Comparison of ENCODE assay signal across 8 cellular contexts in the genomic region with DNA sequence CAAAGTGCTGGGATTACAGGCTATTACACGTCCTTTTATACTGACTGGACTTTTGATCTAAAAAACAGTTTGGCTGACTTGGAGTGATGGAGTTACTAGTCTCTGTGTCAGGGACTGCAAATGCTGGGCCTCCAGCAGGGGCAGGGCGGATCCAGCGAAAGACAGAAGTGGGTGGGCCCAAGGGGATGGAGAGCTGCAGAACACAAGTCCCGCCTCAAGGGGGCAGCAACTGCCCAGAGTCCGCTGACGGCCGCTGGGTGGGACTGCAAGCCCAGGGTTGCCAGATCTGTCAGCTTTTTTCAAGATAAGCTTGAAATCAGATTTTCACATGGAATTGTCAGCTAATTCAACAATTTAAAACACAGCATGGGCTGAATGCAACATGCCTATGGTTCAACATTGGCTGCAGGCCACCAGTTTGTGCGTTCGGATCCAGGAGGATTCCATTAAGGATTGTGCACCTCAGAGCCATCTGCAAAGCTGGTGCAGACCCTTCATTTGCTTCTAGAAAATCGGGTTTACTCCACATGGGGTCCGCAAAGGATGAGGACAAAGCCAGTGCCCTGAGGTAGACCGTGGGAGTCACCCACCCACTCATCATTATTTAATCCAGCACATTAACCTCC. TPM values are rescaled to one million over a fixed set of nuclear protein-coding genes. Genes with fewer than 3 reads are reported as not detected.
DNase-seq lines count a peak whose midpoint lies in the region; ATAC-seq and TF ChIP-seq lines count a peak whose summit lies in the region.

No MANE protein-coding gene starts in this region.

- H3K27ac ChIP-seq in prostate gland (no peak overlapping the region), upper lobe of right lung (no peak overlapping the region)

- H3K4me1 Mint-ChIP-seq in T-cell = peaks cover 8 to 10% (median 9%) of the 10 kb centered on the region in 3 donors
- peaks cover 13% of the 10 kb centered on the region for H3K4me1 Mint-ChIP-seq in activated naive CD8-positive, alpha-beta T cell treated with anti-CD3 and anti-CD28 coated beads, Interleukin-2, amount 50 U/mL, for 24 hours

- CTCF ChIA-PET in T-cell (lab: Charles Lee) = interaction anchor here (0.6 to 15.3 kb wide), 25 partner anchors 9 to 542 kb away, joined by 3 to 311 read pairs (median 4); a partner anchor contains a TSS

- intact Hi-C loops in Right ventricle myocardium inferior (cut with DNase I) (loop anchor here (1.0 kb wide), 1 partner anchor 103 kb away; a partner anchor contains a TSS), prostate gland (cut with DNase I) (loop anchor here (1.0 kb wide), 1 partner anchor 103 kb away; a partner anchor contains a TSS), upper lobe of right lung (cut with DNase I) (loop anchor here (5.0 kb wide), 1 partner anchor 102 kb away; a partner anchor contains a TSS)

- H3K27ac Mint-ChIP-seq in T-cell = peak overlapping the region; percentile 55 to 57
- H3K27ac Mint-ChIP-seq in activated naive CD8-positive, alpha-beta T cell treated with anti-CD3 and anti-CD28 coated beads, Interleukin-2, amount 50 U/mL, for 24 hours = no peak overlapping the region

- peaks cover 9% of the 10 kb centered on the region for H3K36me3 Mint-ChIP-seq in T-cell
- H3K36me3 Mint-ChIP-seq in activated naive CD8-positive, alpha-beta T cell treated with anti-CD3 and anti-CD28 coated beads, Interleukin-2, amount 50 U/mL, for 24 hours (ENCODE audit: low read depth) = peaks cover 13% of the 10 kb centered on the region

- H3K9me3 ChIP-seq in prostate gland (no peaks in the 10 kb centered on the region), upper lobe of right lung (no peaks in the 10 kb centered on the region)

- H3K27me3 ChIP-seq in prostate gland (replicated peaks; ENCODE audit: insufficient read depth) = no peaks in the 10 kb centered on the region
- H3K27me3 ChIP-seq in upper lobe of right lung = no peaks in the 10 kb centered on the region

- H3K36me3 ChIP-seq in prostate gland (no peaks in the 10 kb centered on the region), upper lobe of right lung (peaks cover 9% of the 10 kb centered on the region)

- H3K4me3 Mint-ChIP-seq in T-cell = no peak overlapping the region
- no peak overlapping the region for H3K4me3 Mint-ChIP-seq in activated naive CD8-positive, alpha-beta T cell treated with anti-CD3 and anti-CD28 coated beads, Interleukin-2, amount 50 U/mL, for 24 hours

- TF ChIP-seq CTCF in GM12873 (IDR thresholded peaks at IDR 0.05; ENCODE audit: insufficient read depth, low read depth, low read length, missing control alignments) (peak; percentile 98), prostate gland (IDR thresholded peaks at IDR 0.05) (peak; percentile 80 to 98 (median 96)), upper lobe of right lung (IDR thresholded peaks at IDR 0.05) (peak; percentile 98)

- peak; percentile 45 to 57 for DNase-seq in NCI-H187 (lab: John Stamatoyannopoulos, UW)
- peak; percentile 80 to 94 (median 89) for DNase-seq in T-cell
- DNase-seq in activated naive CD8-positive, alpha-beta T cell treated with anti-CD3 and anti-CD28 coated beads, Interleukin-2, amount 50 U/mL, for 24 hours = peak; percentile 89
- DNase-seq in Right ventricle myocardium inferior (ENCODE audit: missing footprints) = peak; percentile 94
- peak; percentile 77 for DNase-seq in prostate gland (ENCODE audit: low spot score)
- DNase-seq in upper lobe of right lung = peak; percentile 93

- peak; percentile 74 for ATAC-seq in HG02870 (IDR thresholded peaks at IDR 0.05; ENCODE audit: unreplicated experiment)
- peak; percentile 99 to 100 (median 100) for ATAC-seq in T-cell (replicated peaks in 1 of 4)
- peak; percentile 97 for ATAC-seq in activated naive CD8-positive, alpha-beta T cell treated with anti-CD3 and anti-CD28 coated beads, Interleukin-2, amount 50 U/mL, for 24 hours
- peak; percentile 97 for ATAC-seq in Right ventricle myocardium inferior
- peak; percentile 97 for ATAC-seq in upper lobe of right lung

- 10% methylated on average over 12 of the region's 12 CpGs for WGBS in prostate gland

- H3K4me3 ChIP-seq in prostate gland (no peak overlapping the region), upper lobe of right lung (no peak overlapping the region)

- peaks cover 3% of the 10 kb centered on the region for H3K4me1 ChIP-seq in prostate gland (replicated peaks)
- peaks cover 30% of the 10 kb centered on the region for H3K4me1 ChIP-seq in upper lobe of right lung

- no peaks in the 10 kb centered on the region for H3K9me3 Mint-ChIP-seq in T-cell
- H3K9me3 Mint-ChIP-seq in activated naive CD8-positive, alpha-beta T cell treated with anti-CD3 and anti-CD28 coated beads, Interleukin-2, amount 50 U/mL, for 24 hours = no peaks in the 10 kb centered on the region

- POLR2A ChIA-PET in T-cell (lab: Charles Lee) = interaction anchor here (0.6 to 1.6 kb wide), 6 partner anchors 10 to 114 kb away, joined by 3 to 13 read pairs (median 5); a partner anchor contains a TSS

- TF ChIP-seq POLR2A in prostate gland (IDR thresholded peaks at IDR 0.05) = no peak

- H3K27me3 Mint-ChIP-seq in T-cell = no peaks in the 10 kb centered on the region
- no peaks in the 10 kb centered on the region for H3K27me3 Mint-ChIP-seq in activated naive CD8-positive, alpha-beta T cell treated with anti-CD3 and anti-CD28 coated beads, Interleukin-2, amount 50 U/mL, for 24 hours

RNA-seq across cellular contexts. Expression of a gene that starts 10.7 kb away (rescaled TPM):
- total RNA-seq in T-cell (10 to 100 TPM; 28.4 to 54.2 (median 45.2) TPM), Right ventricle myocardium inferior (30.0 TPM), prostate gland (100 to 1,000 TPM in 1 of 2 donors, 10 to 100 TPM in 1; 21.8 to 138 TPM), upper lobe of right lung (42.5 TPM)

RNA-seq across cellular contexts. Expression of a gene that starts 20.0 kb away (rescaled TPM):
- total RNA-seq in T-cell (1 to 10 TPM; 1.9 to 3.8 (median 3.0) TPM), Right ventricle myocardium inferior (2.2 TPM), prostate gland (10 to 100 TPM in 1 of 2 donors, 1 to 10 TPM in 1; 7.8 to 74.0 TPM), upper lobe of right lung (10.8 TPM)

RNA-seq across cellular contexts. Expression of a gene that starts 36.2 kb away (rescaled TPM):
- under 1 TPM in 2 of 5 donors, not detected in 3; 0.20 to 0.35 TPM for total RNA-seq in T-cell
- not detected for total RNA-seq in Right ventricle myocardium inferior
- total RNA-seq in prostate gland = 1 to 10 TPM in 1 of 2 donors, under 1 TPM in 1; 0.32 to 4.3 TPM
- not detected for total RNA-seq in upper lobe of right lung
